23 cellular contexts compared by ENCODE assay signal in genomic region chr18:59795882-59796281, GRCh38.
"Had no signal": no experiment of that assay in that cellular context is flagged by ENCODE, and none has a peak within 500 bp of the region (broad histone marks: within the 10 kb centered on the region; RNA-seq: fewer than 3 reads in every experiment).

No MANE protein-coding gene starts in this region.

- H3K4me3 ChIP-seq: colonic mucosa, esophagus squamous epithelium, gastrocnemius medialis, heart right ventricle, left lung, lower lobe of right lung had no signal

- H3K27ac ChIP-seq: colonic mucosa, epithelial cell of prostate, esophagus squamous epithelium, gastrocnemius medialis, heart right ventricle, left lung, lower lobe of right lung had no signal

- ATAC-seq: effector memory CD8-positive, alpha-beta T cell; esophagus mucosa; gastrocnemius medialis; heart right ventricle; left cardiac atrium; left lung; left ventricle myocardium superior; lower lobe of right lung had no signal

- H3K36me3 ChIP-seq: colonic mucosa, esophagus squamous epithelium, gastrocnemius medialis, heart right ventricle, left lung, lower lobe of right lung had no signal

- H3K27ac Mint-ChIP-seq: dendritic cell treated with granulocyte-macrophage colony-stimulating factor and Interleukin-4, amounts not matched to agents 40 ng/mL and 50 ng/mL, for 4 days; effector memory CD8-positive, alpha-beta T cell; endodermal cell had no signal

- H3K4me1 Mint-ChIP-seq: endodermal cell had no signal

- H3K9me3 ChIP-seq: colonic mucosa, esophagus squamous epithelium, gastrocnemius medialis, heart right ventricle, left lung, lower lobe of right lung had no signal

- DNase-seq: colonic mucosa; cortex of kidney; effector CD8-positive, alpha-beta T cell; effector memory CD8-positive, alpha-beta T cell; endodermal cell; erythroblast; esophagus squamous epithelium; foreskin fibroblast; foreskin melanocyte; gastrocnemius medialis; glutamatergic neuron; head of caudate nucleus; heart right ventricle; hippocampal formation; left cardiac atrium; left lung; left ventricle myocardium superior; lower lobe of right lung; mesendoderm; midbrain had no signal

- H3K27me3 Mint-ChIP-seq: dendritic cell treated with granulocyte-macrophage colony-stimulating factor and Interleukin-4, amounts not matched to agents 40 ng/mL and 50 ng/mL, for 4 days had no signal

- H3K4me3 Mint-ChIP-seq: dendritic cell treated with granulocyte-macrophage colony-stimulating factor and Interleukin-4, amounts not matched to agents 40 ng/mL and 50 ng/mL, for 4 days; effector memory CD8-positive, alpha-beta T cell; endodermal cell had no signal

- H3K27me3 ChIP-seq: colonic mucosa, esophagus squamous epithelium, gastrocnemius medialis, left lung had no signal

- H3K4me1 ChIP-seq: colonic mucosa, esophagus squamous epithelium, gastrocnemius medialis, heart right ventricle, left lung, lower lobe of right lung had no signal

- H3K9me3 Mint-ChIP-seq: dendritic cell treated with granulocyte-macrophage colony-stimulating factor and Interleukin-4, amounts not matched to agents 40 ng/mL and 50 ng/mL, for 4 days; effector memory CD8-positive, alpha-beta T cell; endodermal cell had no signal
